In genomic region chr7:45211066-45211465, GRCh38 we compare ENCODE assay signal across 19 cellular contexts. TPM values are rescaled to one million over a fixed set of nuclear protein-coding genes. Genes with fewer than 3 reads are reported as not detected.
DNase-seq lines count a peak whose midpoint lies in the region; ATAC-seq and TF ChIP-seq lines count a peak whose summit lies in the region.
"Had no signal": no experiment of that assay in that cellular context is flagged by ENCODE, and none has a peak within 500 bp of the region (broad histone marks: within the 10 kb centered on the region; RNA-seq: fewer than 3 reads in every experiment).

No MANE protein-coding gene starts in this region.

- H3K4me1 ChIP-seq in body of pancreas: no peaks in the 10 kb centered on the region
- H3K4me1 ChIP-seq in heart right ventricle: peaks cover 5 to 34% (median 11%) of the 10 kb centered on the region in 9 donors
- H3K4me1 ChIP-seq in lung (ENCODE audit: control insufficient read depth in 2 of 2, insufficient read depth in 2 of 2, low read length in 2 of 2): peaks cover 0 to 5% of the 10 kb centered on the region in 2 donors
- no peaks in the 10 kb centered on the region for H3K4me1 ChIP-seq in transverse colon
- H3K4me1 ChIP-seq: A549, Caco-2, Peyer's patch had no signal

- WGBS in body of pancreas, 2 donors: 50 to 51% methylated on average over 4 of the region's 4 CpGs
- WGBS in heart right ventricle, 2 donors: 42 to 49% methylated on average over 4 of the region's 4 CpGs
- 45 to 59% methylated on average over 4 of the region's 4 CpGs for WGBS in lung, 2 donors
- WGBS in transverse colon (ENCODE audit: low coverage in 1 of 2), 2 donors: 0 to 66% methylated on average over 1 to 4 of the region's 4 CpGs

- H3K4me3 ChIP-seq in body of pancreas (no peak overlapping the region), heart right ventricle (no peak overlapping the region), lung (no peak overlapping the region), transverse colon (no peak overlapping the region)
- H3K4me3 ChIP-seq: A549, Peyer's patch had no signal

- H3K36me3 ChIP-seq in body of pancreas (replicated peaks in 1 of 2; ENCODE audit: insufficient read depth in 1 of 2, low read depth in 2 of 2) (no peaks in the 10 kb centered on the region), heart right ventricle (no peaks in the 10 kb centered on the region), lung (ENCODE audit: control insufficient read depth in 2 of 2, insufficient read depth in 2 of 2, low read length in 2 of 2) (no peaks in the 10 kb centered on the region), transverse colon (no peaks in the 10 kb centered on the region)
- H3K36me3 ChIP-seq: Peyer's patch had no signal

- H3K27ac ChIP-seq in body of pancreas (peak overlapping the region in 1 of 4 donors; percentile 41), heart right ventricle (peak overlapping the region; percentile 58 to 88 (median 64)), lung (ENCODE audit: low read depth in 1 of 2, low read length in 1 of 2) (peak overlapping the region in 1 of 2 donors; percentile 22), transverse colon (no peak overlapping the region)
- H3K27ac ChIP-seq: A549, C4-2B had no signal

- peak; percentile 32 for TF ChIP-seq EP300 in transverse colon (IDR thresholded peaks at IDR 0.05; ENCODE audit: low read depth)

- no peaks in the 10 kb centered on the region for H3K27me3 ChIP-seq in body of pancreas
- peaks cover 0 to 21% (median 7%) of the 10 kb centered on the region in 7 donors for H3K27me3 ChIP-seq in heart right ventricle
- no peaks in the 10 kb centered on the region for H3K27me3 ChIP-seq in lung (ENCODE audit: control insufficient read depth, insufficient read depth)
- peaks cover 18% of the 10 kb centered on the region for H3K27me3 ChIP-seq in transverse colon
- H3K27me3 ChIP-seq: Peyer's patch had no signal

- TF ChIP-seq CTCF in body of pancreas (IDR thresholded peaks at IDR 0.05) (no peak), heart right ventricle (IDR thresholded peaks at IDR 0.05) (no peak), lung (IDR thresholded peaks at IDR 0.05; ENCODE audit: control extremely low read depth, extremely low read depth) (no peak), transverse colon (IDR thresholded peaks at IDR 0.05) (no peak)

- intact Hi-C loops in body of pancreas (cut with DNase I) (no loop called here), heart right ventricle (cut with DNase I) (loop anchor here in 5 of 10 donors (2.0 to 5.0 kb wide), 5 partner anchors 30 to 54 kb away; partner anchors contain the start of gene RAMP3 (in 2 of the 5)), transverse colon (cut with DNase I; ENCODE audit: low total_unique reads) (no loop called here)

- TF ChIP-seq POLR2A in body of pancreas (IDR thresholded peaks at IDR 0.05): no peak
- TF ChIP-seq POLR2A in transverse colon (IDR thresholded peaks at IDR 0.05): no peak

- H3K9me3 ChIP-seq in body of pancreas (no peaks in the 10 kb centered on the region), heart right ventricle (peaks cover 0 to 5% (median 0%) of the 10 kb centered on the region in 11 donors), lung (ENCODE audit: control insufficient read depth in 2 of 2, insufficient read depth in 1 of 2, low read length in 1 of 2) (no peaks in the 10 kb centered on the region), transverse colon (no peaks in the 10 kb centered on the region)
- H3K9me3 ChIP-seq: A549, Caco-2, Peyer's patch had no signal

- DNase-seq in body of pancreas (no peak), heart right ventricle (peak in 1 of 2 donors; percentile 71), lung (ENCODE audit: low spot score) (no peak), transverse colon (no peak), SHP77 (lab: John Stamatoyannopoulos, UW) (no peak), kidney tubule cell (ENCODE audit: low spot score) (no peak)
- DNase-seq in activated CD4-positive, CD25-positive, alpha-beta regulatory T cell treated with anti-CD3 and anti-CD28 coated beads, Interleukin-2, amount 50 U/mL, for 72 hours: no peak
- DNase-seq: Caco-2, Karpas-422, MM.1S, NCI-H1105 treated with DMSO at 0.1 percent for 48 hours, NCI-H2029, NCI-H2171 treated with DMSO at 0.1 percent for 48 hours, NCI-H510A treated with DMSO at 0.1 percent for 48 hours, Peyer's patch had no signal

- in situ Hi-C loops in transverse colon (cut with MboI; ENCODE audit: low pct_ligation_motif_present in 1 of 4, low pct_unique_long_range_greater_than_20kb in 1 of 4, low sequenced_read_pairs in 3 of 4): no loop called here

- ATAC-seq in body of pancreas (peak; percentile 69), heart right ventricle (peak; percentile 86 to 97 (median 92)), lung (ENCODE audit: insufficient read depth, low FRiP score) (peak; percentile 30), HG02678 (IDR thresholded peaks at IDR 0.05; ENCODE audit: unreplicated experiment) (no peak)
- ATAC-seq: A549 had no signal

RNA-seq across cellular contexts. Expression of gene RAMP3, which starts 53.5 kb away (rescaled TPM):
- 10 to 100 TPM; 14.0 to 23.1 TPM for total RNA-seq in body of pancreas
- total RNA-seq in heart right ventricle: 10 to 100 TPM; 12.7 to 40.8 (median 24.9) TPM
- 10 to 100 TPM; 65.3 to 70.2 TPM for polyA plus RNA-seq in heart right ventricle
- total RNA-seq in lung: 10 to 100 TPM; 47.3 to 49.8 TPM
- 100 to 1,000 TPM in 1 of 2 donors, 10 to 100 TPM in 1; 76.8 to 116 TPM for polyA plus RNA-seq in lung
- 10 to 100 TPM in 3 of 4 donors, 1 to 10 TPM in 1; 6.4 to 25.1 (median 15.2) TPM for total RNA-seq in transverse colon
- total RNA-seq: Caco-2, H4 had no signal
- polyA plus RNA-seq: A549 had no signal

Comparison
In these comparisons a context has a peak if more than half of its experiments do, and no peak if none do; other contexts are left out.
1. H3K27ac ChIP-seq: peak in heart right ventricle (10 of 10); none in transverse colon (0 of 4).